In genomic region chr10:122346326-122346950, GRCh38 we compare ENCODE assay signal across 23 cellular contexts.
"Had no signal": no experiment of that assay in that cellular context is flagged by ENCODE, and none has a peak within 500 bp of the region (broad histone marks: within the 10 kb centered on the region; RNA-seq: fewer than 3 reads in every experiment).

No MANE protein-coding gene starts in this region.

- H3K27me3 ChIP-seq: right atrium auricular region, sigmoid colon, stomach, testis, tibial artery, vagina had no signal

- H3K4me1 ChIP-seq: prostate gland, testis had no signal

- ATAC-seq: effector memory CD8-positive, alpha-beta T cell; left lobe of liver; naive thymus-derived CD4-positive, alpha-beta T cell; stimulated activated effector memory CD8-positive, alpha-beta T cell treated with anti-CD3 and anti-CD28 coated beads, Interleukin-12 subunit alpha, Interleukin-12 subunit beta, amount 100 ng/mL, for 72 hours had no signal

- H3K36me3 ChIP-seq: prostate gland, right atrium auricular region, sigmoid colon, stomach, tibial artery, vagina had no signal

- H3K27ac ChIP-seq: prostate gland, right atrium auricular region, sigmoid colon, stomach, testis, tibial artery, vagina had no signal

- H3K4me3 ChIP-seq: lung, prostate gland, right atrium auricular region, sigmoid colon, stomach, testis, tibial artery, vagina had no signal

- FAIRE-seq: endometrium, frontal cortex, keratinocyte had no signal

- DNase-seq: cortex of kidney; effector memory CD8-positive, alpha-beta T cell; erythroblast; midbrain; naive thymus-derived CD4-positive, alpha-beta T cell; nephron progenitor cell; nucleus accumbens; sigmoid colon; stimulated activated CD4-positive, alpha-beta T cell treated with anti-CD3 and anti-CD28 coated beads, Interleukin-2, amount 100 ng/mL, for 24 hours; stimulated activated CD4-positive, alpha-beta T cell treated with anti-CD3 and anti-CD28 coated beads, Interleukin-4, amount 100 ng/mL, for 24 hours; stimulated activated naive CD4-positive, alpha-beta T cell treated with Interleukin-2 at 50 U/mL for 16 hours; stomach; testis; tibial artery had no signal

- H3K9me3 ChIP-seq: prostate gland, right atrium auricular region, sigmoid colon, stomach, testis, tibial artery, vagina had no signal
